ENCODE assay signal across 1 cellular context in the genomic region with DNA sequence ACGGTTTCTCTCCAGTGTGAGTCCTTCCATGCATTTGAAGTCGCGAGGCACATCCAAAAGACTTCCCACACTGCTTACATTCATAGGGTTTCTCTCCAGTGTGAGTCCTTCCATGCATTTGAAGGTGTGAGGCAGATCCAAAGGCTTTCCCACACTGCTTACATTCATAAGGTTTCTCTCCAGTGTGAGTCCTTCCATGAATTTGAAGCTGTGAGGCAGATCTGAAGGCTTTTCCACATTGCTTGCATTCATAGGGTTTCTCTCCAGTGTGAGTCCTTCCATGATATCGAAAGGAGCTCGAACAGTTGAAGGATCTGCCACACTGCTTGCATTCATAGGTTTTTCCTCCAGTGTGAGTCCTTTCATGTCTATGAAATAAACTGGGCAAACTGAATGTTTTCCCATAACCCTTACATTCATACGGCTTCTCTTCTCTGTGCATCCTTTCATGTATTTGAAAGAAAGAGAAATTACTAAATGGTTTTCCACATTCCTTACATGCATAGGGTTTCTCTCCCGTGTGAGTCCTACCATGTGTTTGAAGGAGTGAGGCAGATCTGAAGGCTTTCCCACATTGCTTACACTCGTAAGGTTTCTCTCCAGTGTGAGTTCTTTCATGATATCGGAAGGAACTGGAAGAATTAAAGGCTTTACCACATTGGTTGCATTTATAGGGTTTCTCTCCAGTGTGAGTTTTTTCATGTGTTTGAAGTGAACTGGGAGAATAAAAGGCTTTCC.
TF ChIP-seq lines count a peak whose summit lies in the region.

No MANE protein-coding gene starts in this region.

TF ChIP-seq in H1, 55 proteins besides CTCF, POLR2A, EP300 and RAD21:
- peak; percentile 80 for TF ChIP-seq ZNF274 (IDR thresholded peaks at IDR 0.05; ENCODE audit: borderline replicate concordance, extremely low read depth, low read length)
- no peak for TF ChIP-seq SIN3A (conservative IDR thresholded peaks at IDR 0.05 in 1 of 2, IDR thresholded peaks at IDR 0.05 in 1 of 2; ENCODE audit: low read depth in 1 of 2, low read length in 2 of 2)
- no peak for TF ChIP-seq RXRA (IDR thresholded peaks at IDR 0.05; ENCODE audit: insufficient read depth, low read depth, low read length)
